In the genomic region with DNA sequence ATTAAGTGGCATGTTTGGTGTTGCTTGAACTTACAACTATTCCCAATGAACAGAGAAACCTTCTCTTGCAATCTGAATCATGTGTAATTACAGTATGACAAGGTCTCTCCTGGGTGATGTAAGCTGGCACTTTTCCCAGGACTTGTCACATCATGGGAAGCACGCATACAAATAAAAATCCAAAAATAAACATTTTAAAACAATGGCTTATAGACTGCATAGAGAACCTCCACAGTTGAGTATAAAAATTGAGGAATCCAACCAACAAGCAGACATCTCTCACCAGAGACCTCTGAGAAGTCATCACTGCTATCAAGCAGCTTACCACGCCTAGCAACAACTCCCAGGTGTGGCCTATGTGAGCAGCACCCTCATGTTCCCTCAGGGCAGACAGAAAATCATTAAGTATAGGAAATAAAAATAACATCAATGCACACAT, we compare ENCODE assay signal across 9 cellular contexts. TPM values are rescaled to one million over a fixed set of nuclear protein-coding genes. Genes with fewer than 3 reads are reported as not detected.
DNase-seq lines count a peak whose midpoint lies in the region; ATAC-seq, FAIRE-seq and TF ChIP-seq lines count a peak whose summit lies in the region.
"Had no signal": no experiment of that assay in that cellular context is flagged by ENCODE, and none has a peak within 500 bp of the region (broad histone marks: within the 10 kb centered on the region; RNA-seq: fewer than 3 reads in every experiment).

No MANE protein-coding gene starts in this region.

- H3K27me3 ChIP-seq in pancreas, result no peaks in the 10 kb centered on the region
- H3K27me3 ChIP-seq: esophagus squamous epithelium had no signal

- peaks cover 0 to 13% (median 8%) of the 10 kb centered on the region in 3 donors for H3K4me1 ChIP-seq in pancreas

- WGBS in pancreas, 2 donors, result 22% methylated on average over 2 of the region's 2 CpGs

- intact Hi-C loops in pancreas (cut with DNase I), result no loop called here

- DNase-seq in NCI-H1417 (lab: John Stamatoyannopoulos, UW) (peak in 2 of 3 experiments; percentile 24 to 68), NCI-H1417 treated with DMSO at 0.1 percent for 48 hours (lab: John Stamatoyannopoulos, UW) (no peak), NCI-H226 (peak; percentile 26), choroid plexus epithelial cell (ENCODE audit: low read depth) (peak; percentile 72), pancreas (peak in 4 of 6 donors; percentile 26 to 72 (median 42)), left lobe of liver (ENCODE audit: low spot score) (no peak)
- DNase-seq: esophagus squamous epithelium had no signal

- peak overlapping the region in 1 of 4 donors; percentile 23 for H3K27ac ChIP-seq in pancreas

- no peak for ATAC-seq in pancreas
- no peak for ATAC-seq in left lobe of liver
- ATAC-seq in HG03139 (IDR thresholded peaks at IDR 0.05; ENCODE audit: unreplicated experiment), result no peak
- no peak for ATAC-seq in HG02798 (IDR thresholded peaks at IDR 0.05; ENCODE audit: poor library complexity, unreplicated experiment)

- TF ChIP-seq CTCF in choroid plexus epithelial cell (conservative IDR thresholded peaks at IDR 0.05; ENCODE audit: low read depth, low read length), result no peak
- no peak for TF ChIP-seq CTCF in pancreas (IDR thresholded peaks at IDR 0.05)

- no peaks in the 10 kb centered on the region for H3K36me3 ChIP-seq in pancreas
- H3K36me3 ChIP-seq: esophagus squamous epithelium had no signal

- peak; percentile 32 for FAIRE-seq in pancreas (lab: Jason Lieb, UNC)

- H3K9me3 ChIP-seq in pancreas, result no peaks in the 10 kb centered on the region
- H3K9me3 ChIP-seq: esophagus squamous epithelium had no signal

- no peak overlapping the region for H3K4me3 ChIP-seq in choroid plexus epithelial cell (ENCODE audit: low read depth, low read length)
- no peak overlapping the region for H3K4me3 ChIP-seq in pancreas

RNA-seq across cellular contexts. Expression of a gene that starts 3.9 kb away (rescaled TPM):
- total RNA-seq in pancreas (10 to 100 TPM in 1 of 6 donors, 1 to 10 TPM in 5; 2.7 to 10.3 (median 4.8) TPM), left lobe of liver (2.0 TPM)
- 1 to 10 TPM; 1.8 to 4.0 TPM for polyA plus RNA-seq in pancreas

Comparison
In these comparisons a context has a peak if more than half of its experiments do, and no peak if none do; other contexts are left out.
1. DNase-seq: peak in NCI-H1417 (2 of 3), NCI-H226 (single experiment), choroid plexus epithelial cell (single experiment) and pancreas (4 of 6); none in NCI-H1417 treated with DMSO at 0.1 percent for 48 hours (single experiment) and left lobe of liver (single experiment).